ENCODE assay signal across 8 cellular contexts in the genomic region with DNA sequence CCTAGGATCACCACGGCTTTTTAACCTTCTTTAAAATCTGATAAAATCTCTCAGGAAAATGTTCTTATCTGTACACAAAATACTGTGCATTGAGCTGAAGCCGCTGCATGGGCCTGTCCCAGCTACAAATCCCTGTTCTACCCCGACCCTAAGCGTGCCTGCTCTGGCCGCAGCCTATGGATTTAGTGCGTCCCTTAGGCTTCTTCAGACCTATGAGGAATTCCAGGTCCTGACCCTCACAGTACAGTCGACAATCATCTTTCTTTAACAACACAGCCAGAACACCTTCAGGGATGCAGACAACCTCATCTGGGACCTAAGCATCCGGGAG. TPM values are rescaled to one million over a fixed set of nuclear protein-coding genes. Genes with fewer than 3 reads are reported as not detected.
DNase-seq lines count a peak whose midpoint lies in the region; ATAC-seq lines count a peak whose summit lies in the region.

No MANE protein-coding gene starts in this region.

- H3K27me3 ChIP-seq in CD8-positive, alpha-beta memory T cell (ENCODE audit: insufficient read depth, low read length, poor library complexity, severe bottlenecking), result peaks cover 7% of the 10 kb centered on the region

- peak overlapping the region; percentile 29 for H3K4me3 ChIP-seq in CD8-positive, alpha-beta memory T cell (ENCODE audit: low read length)

- ATAC-seq in HG03066 (IDR thresholded peaks at IDR 0.05; ENCODE audit: low read depth, unreplicated experiment), result peak; percentile 5
- no peak for ATAC-seq in activated naive CD8-positive, alpha-beta T cell treated with anti-CD3 and anti-CD28 coated beads, Interleukin-2, amount 50 U/mL, for 24 hours
- no peak for ATAC-seq in natural killer cell treated with Interleukin-12 subunit alpha and Interleukin-12 subunit beta and Interleukin-15 and Interleukin-18, amount 100 ng/mL, for 72 hours
- no peak for ATAC-seq in HG02623 (IDR thresholded peaks at IDR 0.05; ENCODE audit: unreplicated experiment)

- peak overlapping the region in 5 of 8 donors; percentile 31 to 97 (median 95) for H3K27ac Mint-ChIP-seq in CD8-positive, alpha-beta memory T cell
- H3K27ac Mint-ChIP-seq in activated naive CD8-positive, alpha-beta T cell treated with anti-CD3 and anti-CD28 coated beads, Interleukin-2, amount 50 U/mL, for 24 hours, result peak overlapping the region; percentile 91
- H3K27ac Mint-ChIP-seq in natural killer cell treated with Interleukin-12 subunit alpha and Interleukin-12 subunit beta and Interleukin-15 and Interleukin-18, amount 100 ng/mL, for 72 hours, result peak overlapping the region; percentile 70 to 90

- DNase-seq in CD8-positive, alpha-beta memory T cell, result no peak
- DNase-seq in activated naive CD8-positive, alpha-beta T cell treated with anti-CD3 and anti-CD28 coated beads, Interleukin-2, amount 50 U/mL, for 24 hours, result no peak
- DNase-seq in natural killer cell treated with Interleukin-12 subunit alpha and Interleukin-12 subunit beta and Interleukin-15 and Interleukin-18, amount 100 ng/mL, for 72 hours (ENCODE audit: low spot score), result no peak
- DNase-seq in GM19238 (ENCODE audit: insufficient read length, low spot score) (no peak), hippocampal formation (lab: John Stamatoyannopoulos, UW) (no peak), NCI-H446 treated with DMSO at 0.1 percent for 48 hours (lab: John Stamatoyannopoulos, UW) (no peak)

- CTCF ChIA-PET in CD8-positive, alpha-beta memory T cell (lab: Charles Lee), result interaction anchor here (0.7 to 2.7 kb wide), 4 partner anchors 22 to 122 kb away, joined by 3 to 16 read pairs (median 8); a partner anchor contains a TSS

- peaks cover 28 to 42% (median 40%) of the 10 kb centered on the region in 3 donors for H3K4me1 Mint-ChIP-seq in CD8-positive, alpha-beta memory T cell
- peaks cover 23% of the 10 kb centered on the region for H3K4me1 Mint-ChIP-seq in activated naive CD8-positive, alpha-beta T cell treated with anti-CD3 and anti-CD28 coated beads, Interleukin-2, amount 50 U/mL, for 24 hours
- peaks cover 22 to 28% of the 10 kb centered on the region in 2 donors for H3K4me1 Mint-ChIP-seq in natural killer cell treated with Interleukin-12 subunit alpha and Interleukin-12 subunit beta and Interleukin-15 and Interleukin-18, amount 100 ng/mL, for 72 hours (ENCODE audit: low read depth in 2 of 2)

- no peaks in the 10 kb centered on the region for H3K36me3 ChIP-seq in CD8-positive, alpha-beta memory T cell (ENCODE audit: insufficient read depth, low read length)

- H3K9me3 ChIP-seq in CD8-positive, alpha-beta memory T cell (ENCODE audit: low read length), result no peaks in the 10 kb centered on the region

- POLR2A ChIA-PET in CD8-positive, alpha-beta memory T cell (lab: Charles Lee), result interaction anchor here (0.7 to 2.3 kb wide), 5 partner anchors 26 to 121 kb away, joined by 3 to 27 read pairs (median 4); a partner anchor contains a TSS

- peaks cover 22% of the 10 kb centered on the region for H3K4me1 ChIP-seq in CD8-positive, alpha-beta memory T cell (ENCODE audit: insufficient read depth, low read length)

- peaks cover 0 to 3% (median 0%) of the 10 kb centered on the region in 3 donors for H3K36me3 Mint-ChIP-seq in CD8-positive, alpha-beta memory T cell
- peaks cover 10% of the 10 kb centered on the region for H3K36me3 Mint-ChIP-seq in activated naive CD8-positive, alpha-beta T cell treated with anti-CD3 and anti-CD28 coated beads, Interleukin-2, amount 50 U/mL, for 24 hours (ENCODE audit: low read depth)
- no peaks in the 10 kb centered on the region for H3K36me3 Mint-ChIP-seq in natural killer cell treated with Interleukin-12 subunit alpha and Interleukin-12 subunit beta and Interleukin-15 and Interleukin-18, amount 100 ng/mL, for 72 hours

- H3K27me3 Mint-ChIP-seq in CD8-positive, alpha-beta memory T cell, result no peaks in the 10 kb centered on the region
- peaks cover 11% of the 10 kb centered on the region for H3K27me3 Mint-ChIP-seq in activated naive CD8-positive, alpha-beta T cell treated with anti-CD3 and anti-CD28 coated beads, Interleukin-2, amount 50 U/mL, for 24 hours
- H3K27me3 Mint-ChIP-seq in natural killer cell treated with Interleukin-12 subunit alpha and Interleukin-12 subunit beta and Interleukin-15 and Interleukin-18, amount 100 ng/mL, for 72 hours, result peaks cover 0 to 3% of the 10 kb centered on the region in 2 donors

- no peaks in the 10 kb centered on the region for H3K9me3 Mint-ChIP-seq in CD8-positive, alpha-beta memory T cell
- H3K9me3 Mint-ChIP-seq in activated naive CD8-positive, alpha-beta T cell treated with anti-CD3 and anti-CD28 coated beads, Interleukin-2, amount 50 U/mL, for 24 hours, result no peaks in the 10 kb centered on the region
- H3K9me3 Mint-ChIP-seq in natural killer cell treated with Interleukin-12 subunit alpha and Interleukin-12 subunit beta and Interleukin-15 and Interleukin-18, amount 100 ng/mL, for 72 hours, result no peaks in the 10 kb centered on the region

- H3K27ac ChIP-seq in CD8-positive, alpha-beta memory T cell (ENCODE audit: low read depth, low read length), result no peak overlapping the region

- H3K4me3 Mint-ChIP-seq in CD8-positive, alpha-beta memory T cell, result peak overlapping the region; percentile 87 to 98 (median 93)
- peak overlapping the region; percentile 97 for H3K4me3 Mint-ChIP-seq in activated naive CD8-positive, alpha-beta T cell treated with anti-CD3 and anti-CD28 coated beads, Interleukin-2, amount 50 U/mL, for 24 hours
- H3K4me3 Mint-ChIP-seq in natural killer cell treated with Interleukin-12 subunit alpha and Interleukin-12 subunit beta and Interleukin-15 and Interleukin-18, amount 100 ng/mL, for 72 hours, result peak overlapping the region; percentile 90

RNA-seq across cellular contexts. Expression of a gene that starts 0.5 kb away (rescaled TPM):
- 10 to 100 TPM; 29.4 to 31.9 TPM for total RNA-seq in CD8-positive, alpha-beta memory T cell
- 4.3 TPM for polyA plus RNA-seq in CD8-positive, alpha-beta memory T cell
- 10 to 100 TPM; 20.8 to 26.3 TPM for total RNA-seq in natural killer cell treated with Interleukin-12 subunit alpha and Interleukin-12 subunit beta and Interleukin-15 and Interleukin-18, amount 100 ng/mL, for 72 hours

RNA-seq across cellular contexts. Expression of a gene that starts 1.9 kb away (rescaled TPM):
- total RNA-seq in CD8-positive, alpha-beta memory T cell, result 1 to 10 TPM; 2.5 to 3.7 TPM
- polyA plus RNA-seq in CD8-positive, alpha-beta memory T cell, result 5.3 TPM
- 1 to 10 TPM; 1.6 to 2.4 TPM for total RNA-seq in natural killer cell treated with Interleukin-12 subunit alpha and Interleukin-12 subunit beta and Interleukin-15 and Interleukin-18, amount 100 ng/mL, for 72 hours

RNA-seq across cellular contexts. Expression of a gene that starts 28.5 kb away (rescaled TPM):
- 100 to 1,000 TPM; 141 to 146 TPM for total RNA-seq in CD8-positive, alpha-beta memory T cell
- 181 TPM for polyA plus RNA-seq in CD8-positive, alpha-beta memory T cell
- 10 to 100 TPM; 83.1 to 85.8 TPM for total RNA-seq in natural killer cell treated with Interleukin-12 subunit alpha and Interleukin-12 subunit beta and Interleukin-15 and Interleukin-18, amount 100 ng/mL, for 72 hours

RNA-seq across cellular contexts. Expression of a gene that starts 37.0 kb away (rescaled TPM):
- 1 to 10 TPM; 3.9 to 4.3 TPM for total RNA-seq in CD8-positive, alpha-beta memory T cell
- not detected for polyA plus RNA-seq in CD8-positive, alpha-beta memory T cell
- 1 to 10 TPM; 4.1 to 5.8 TPM for total RNA-seq in natural killer cell treated with Interleukin-12 subunit alpha and Interleukin-12 subunit beta and Interleukin-15 and Interleukin-18, amount 100 ng/mL, for 72 hours

RNA-seq across cellular contexts. Expression of a gene that starts 37.8 kb away (rescaled TPM):
- under 1 TPM in 1 of 2 experiments, not detected in 1; 0.24 TPM for total RNA-seq in CD8-positive, alpha-beta memory T cell
- polyA plus RNA-seq in CD8-positive, alpha-beta memory T cell, result not detected
- under 1 TPM; 0.21 to 0.75 TPM for total RNA-seq in natural killer cell treated with Interleukin-12 subunit alpha and Interleukin-12 subunit beta and Interleukin-15 and Interleukin-18, amount 100 ng/mL, for 72 hours
